In genomic region chr6:158840465-158840864, GRCh38 we compare ENCODE assay signal across 29 cellular contexts.
"Had no signal": no experiment of that assay in that cellular context is flagged by ENCODE, and none has a peak within 500 bp of the region (broad histone marks: within the 10 kb centered on the region; RNA-seq: fewer than 3 reads in every experiment).

No MANE protein-coding gene starts in this region.

- H3K4me3 Mint-ChIP-seq: activated CD4-positive, alpha-beta T cell treated with anti-CD3 and anti-CD28 coated beads, Interleukin-2, amount 10 ng/mL, durations not matched to agents 24 days and 14 days; activated CD8-positive, alpha-beta T cell treated with anti-CD3 and anti-CD28 coated beads for 36 hours; activated naive CD4-positive, alpha-beta T cell treated with anti-CD3 and anti-CD28 coated beads, Interleukin-2, amount 50 U/mL, for 24 hours; activated naive CD8-positive, alpha-beta T cell treated with anti-CD3 and anti-CD28 coated beads, Interleukin-2, amount 10 ng/mL, durations not matched to agents 7 days and 5 days; activated T-cell treated with anti-CD3 and anti-CD28 coated beads, Interleukin-2, amount 50 U/mL, for 72 hours; activated T-helper 17 cell treated with anti-CD3 and anti-CD28 coated beads, Interleukin-2, amount 50 U/mL, for 72 hours had no signal

- DNase-seq: activated CD4-positive, alpha-beta T cell treated with anti-CD3 and anti-CD28 coated beads, Interleukin-2, amount 10 ng/mL, durations not matched to agents 24 days and 14 days; activated CD4-positive, alpha-beta T cell treated with anti-CD3 and anti-CD28 coated beads, Interleukin-2, amount 50 U/mL, for 4 hours; activated CD4-positive, CD25-positive, alpha-beta regulatory T cell; activated CD8-positive, alpha-beta T cell treated with anti-CD3 and anti-CD28 coated beads for 36 hours; activated effector memory CD4-positive, alpha-beta T cell treated with anti-CD3 and anti-CD28 coated beads, Interleukin-2, amount 50 U/mL, for 16 hours; activated naive CD4-positive, alpha-beta T cell; activated naive CD8-positive, alpha-beta T cell treated with anti-CD3 and anti-CD28 coated beads, Interleukin-2, amount 10 ng/mL, durations not matched to agents 7 days and 5 days; activated T-cell treated with anti-CD3 and anti-CD28 coated beads, Interleukin-2, amount 50 U/mL, for 1 hour; activated T-cell treated with anti-CD3 and anti-CD28 coated beads, Interleukin-2, amount 50 U/mL, for 72 hours; adrenal gland; body of pancreas; MM.1S; MV-4-11; NCI-H1092; NCI-H1436 treated with DMSO at 0.1 percent for 48 hours; NCI-H1694 treated with DMSO at 0.1 percent for 48 hours; NCI-H2029; NCI-H345; NCI-H524 treated with DMSO at 0.1 percent for 48 hours; SHP77; SJCRH30; T1000; WERI-Rb-1 had no signal

- H3K4me1 Mint-ChIP-seq: activated CD4-positive, alpha-beta T cell treated with anti-CD3 and anti-CD28 coated beads, Interleukin-2, amount 10 ng/mL, durations not matched to agents 24 days and 14 days; activated naive CD4-positive, alpha-beta T cell treated with anti-CD3 and anti-CD28 coated beads, Interleukin-2, amount 50 U/mL, for 24 hours; activated naive CD8-positive, alpha-beta T cell treated with anti-CD3 and anti-CD28 coated beads, Interleukin-2, amount 10 ng/mL, durations not matched to agents 7 days and 5 days; activated T-helper 17 cell treated with anti-CD3 and anti-CD28 coated beads, Interleukin-2, amount 50 U/mL, for 72 hours had no signal

- FAIRE-seq: astrocyte had no signal

- H3K36me3 ChIP-seq: adrenal gland, breast epithelium, SJCRH30, WERI-Rb-1 had no signal

- H3K27me3 Mint-ChIP-seq: activated CD8-positive, alpha-beta T cell treated with anti-CD3 and anti-CD28 coated beads for 36 hours; activated naive CD4-positive, alpha-beta T cell treated with anti-CD3 and anti-CD28 coated beads, Interleukin-2, amount 50 U/mL, for 24 hours; activated T-helper 17 cell treated with anti-CD3 and anti-CD28 coated beads, Interleukin-2, amount 50 U/mL, for 72 hours had no signal

- H3K27ac ChIP-seq: adrenal gland, body of pancreas, breast epithelium, SJCRH30, SK-N-MC, WERI-Rb-1 had no signal

- H3K27me3 ChIP-seq: adrenal gland, body of pancreas, breast epithelium, SJCRH30 had no signal

- H3K27ac Mint-ChIP-seq: activated CD4-positive, alpha-beta T cell treated with anti-CD3 and anti-CD28 coated beads, Interleukin-2, amount 10 ng/mL, durations not matched to agents 24 days and 14 days; activated CD8-positive, alpha-beta T cell treated with anti-CD3 and anti-CD28 coated beads for 36 hours; activated naive CD4-positive, alpha-beta T cell treated with anti-CD3 and anti-CD28 coated beads, Interleukin-2, amount 50 U/mL, for 24 hours; activated naive CD8-positive, alpha-beta T cell treated with anti-CD3 and anti-CD28 coated beads, Interleukin-2, amount 10 ng/mL, durations not matched to agents 7 days and 5 days; activated T-cell treated with anti-CD3 and anti-CD28 coated beads, Interleukin-2, amount 50 U/mL, for 72 hours; activated T-helper 17 cell treated with anti-CD3 and anti-CD28 coated beads, Interleukin-2, amount 50 U/mL, for 72 hours had no signal

- ATAC-seq: activated CD8-positive, alpha-beta T cell treated with anti-CD3 and anti-CD28 coated beads for 36 hours; activated T-cell treated with anti-CD3 and anti-CD28 coated beads, Interleukin-2, amount 50 U/mL, for 72 hours; activated T-helper 17 cell treated with anti-CD3 and anti-CD28 coated beads, Interleukin-2, amount 50 U/mL, for 72 hours; body of pancreas; Panc1 had no signal

- H3K4me1 ChIP-seq: adrenal gland, breast epithelium had no signal

- H3K36me3 Mint-ChIP-seq: activated naive CD8-positive, alpha-beta T cell treated with anti-CD3 and anti-CD28 coated beads, Interleukin-2, amount 10 ng/mL, durations not matched to agents 7 days and 5 days had no signal

- H3K4me3 ChIP-seq: adrenal gland, body of pancreas, breast epithelium, SJCRH30, SK-N-MC had no signal

- H3K9me3 ChIP-seq: adrenal gland, body of pancreas, breast epithelium, SJCRH30 had no signal
